In genomic region chr5:92267830-92268229, GRCh38 we compare ENCODE assay signal across 24 cellular contexts.
"Had no signal": no experiment of that assay in that cellular context is flagged by ENCODE, and none has a peak within 500 bp of the region (broad histone marks: within the 10 kb centered on the region; RNA-seq: fewer than 3 reads in every experiment).

No MANE protein-coding gene starts in this region.

- H3K4me2 ChIP-seq: hepatocyte had no signal

- ATAC-seq: foreskin keratinocyte, gastroesophageal sphincter, left cardiac atrium, left lung, psoas muscle had no signal

- H3K4me1 Mint-ChIP-seq: central memory CD8-positive, alpha-beta T cell; neural crest cell had no signal

- H3K27ac Mint-ChIP-seq: natural killer cell treated with Interleukin-12 subunit alpha and Interleukin-12 subunit beta and Interleukin-15 and Interleukin-18, amount 100 ng/mL, for 72 hours had no signal

- H3K27ac ChIP-seq: coronary artery, esophagus muscularis mucosa, foreskin keratinocyte, gastroesophageal sphincter, heart left ventricle, hepatocyte, left lung, lower lobe of right lung, psoas muscle, thoracic aorta, tibial nerve, vagina had no signal

- H3K79me2 ChIP-seq: hepatocyte had no signal

- H3K36me3 ChIP-seq: esophagus muscularis mucosa, gastroesophageal sphincter, heart left ventricle, left lung, lower lobe of right lung, thoracic aorta, tibial nerve, vagina had no signal

- DNase-seq: dermis blood vessel endothelial cell; effector memory CD4-positive, alpha-beta T cell; foreskin keratinocyte; heart left ventricle; left cardiac atrium; lower lobe of right lung; nucleus accumbens; psoas muscle; right cardiac atrium; small intestine; stimulated activated CD4-positive, alpha-beta T cell treated with anti-CD3 and anti-CD28 coated beads, Interleukin-15, amount 100 ng/mL, for 24 hours; stimulated activated CD4-positive, alpha-beta T cell treated with anti-CD3 and anti-CD28 coated beads, Interleukin-2, amount 100 ng/mL, for 48 hours; stimulated activated naive CD4-positive, alpha-beta T cell treated with Interleukin-2 at 50 U/mL for 16 hours had no signal

- H3K4me3 Mint-ChIP-seq: central memory CD8-positive, alpha-beta T cell; natural killer cell treated with Interleukin-12 subunit alpha and Interleukin-12 subunit beta and Interleukin-15 and Interleukin-18, amount 100 ng/mL, for 72 hours; neural crest cell had no signal

- H3K4me1 ChIP-seq: esophagus muscularis mucosa, foreskin keratinocyte, gastroesophageal sphincter, heart left ventricle, left lung, lower lobe of right lung, psoas muscle, tibial nerve, vagina had no signal

- H2AFZ ChIP-seq: hepatocyte had no signal

- H3K27me3 Mint-ChIP-seq: central memory CD8-positive, alpha-beta T cell; natural killer cell treated with Interleukin-12 subunit alpha and Interleukin-12 subunit beta and Interleukin-15 and Interleukin-18, amount 100 ng/mL, for 72 hours had no signal

- H3K4me3 ChIP-seq: coronary artery, esophagus muscularis mucosa, gastroesophageal sphincter, heart left ventricle, hepatocyte, left lung, lower lobe of right lung, psoas muscle, thoracic aorta, tibial nerve, vagina had no signal

- H3K9me3 ChIP-seq: esophagus muscularis mucosa, gastroesophageal sphincter, heart left ventricle, left lung, lower lobe of right lung, psoas muscle, thoracic aorta, tibial nerve, vagina had no signal

- H3K27me3 ChIP-seq: foreskin keratinocyte, gastroesophageal sphincter, heart left ventricle, hepatocyte, left lung, tibial nerve, vagina had no signal
